1 cellular context compared by ENCODE assay signal in the genomic region with DNA sequence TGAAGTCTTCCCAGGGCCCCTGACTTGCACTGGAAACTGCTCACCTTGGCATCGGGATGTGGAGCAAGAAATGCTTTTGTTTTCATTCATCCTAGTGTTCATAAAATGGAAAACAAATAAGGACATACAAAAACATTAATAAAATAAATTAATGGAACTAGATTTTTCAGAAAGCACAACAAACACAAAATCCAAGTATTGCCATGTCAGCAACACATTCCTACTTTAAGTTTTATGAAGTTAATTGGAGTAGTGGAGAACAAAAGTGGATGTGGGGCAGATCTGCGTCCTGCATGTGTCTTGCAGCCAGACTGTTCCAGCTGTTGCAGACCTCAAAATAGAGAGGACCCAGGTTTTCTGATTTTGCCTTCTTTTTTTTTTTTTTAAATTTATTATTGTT.
TF ChIP-seq lines count a peak whose summit lies in the region.

No MANE protein-coding gene starts in this region.

TF ChIP-seq in HepG2, 621 proteins besides CTCF, POLR2A, EP300 and RAD21 (continued from another document):
- TF ChIP-seq MAFK (conservative IDR thresholded peaks at IDR 0.05 in 1 of 2, IDR thresholded peaks at IDR 0.05 in 1 of 2; ENCODE audit: low read length in 2 of 2), result peak; percentile 65 to 81; a peak in 3 of 4 replicates
- no peak for TF ChIP-seq ZNF24 (IDR thresholded peaks at IDR 0.05)
- TF ChIP-seq GABPA (IDR thresholded peaks at IDR 0.05; ENCODE audit: low read depth, low read length), result no peak
- TF ChIP-seq GABPA (CRISPR knock-in tag; IDR thresholded peaks at IDR 0.05; ENCODE audit: low read depth), result peak; percentile 4; the same call in 1 of the 2 replicates
- no peak for TF ChIP-seq MTF1 (CRISPR knock-in tag; IDR thresholded peaks at IDR 0.05)
- TF ChIP-seq MAFF (IDR thresholded peaks at IDR 0.05; ENCODE audit: low read depth, low read length), result peak; percentile 67
- TF ChIP-seq THRA (CRISPR knock-in tag; IDR thresholded peaks at IDR 0.05; ENCODE audit: borderline replicate concordance), result no peak
- TF ChIP-seq ZNF792 (CRISPR knock-in tag; IDR thresholded peaks at IDR 0.05), result no peak
- TF ChIP-seq RERE (CRISPR knock-in tag; IDR thresholded peaks at IDR 0.05; ENCODE audit: low read depth), result no peak
- TF ChIP-seq SUZ12 (IDR thresholded peaks at IDR 0.05; ENCODE audit: low read depth, low read length), result no peak
